In the genomic region with DNA sequence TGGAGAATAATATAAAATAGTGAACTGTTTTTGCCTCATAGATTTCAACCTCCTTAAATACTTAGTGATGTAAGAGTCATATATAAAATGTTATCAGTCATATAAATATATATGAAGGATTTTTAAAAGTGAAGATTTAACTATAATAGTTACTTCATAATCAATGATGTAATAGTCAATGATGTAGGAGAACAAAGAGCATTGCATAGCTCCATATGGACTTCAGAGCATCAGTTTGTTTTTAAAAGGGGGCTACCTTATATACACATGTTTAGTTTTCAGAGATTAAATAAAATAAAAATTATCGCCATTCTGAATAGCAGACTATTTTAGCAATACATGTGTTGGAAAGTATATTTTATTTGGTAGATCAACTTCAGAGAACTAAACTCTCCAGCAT, we compare ENCODE assay signal across 11 cellular contexts. TPM values are rescaled to one million over a fixed set of nuclear protein-coding genes. Genes with fewer than 3 reads are reported as not detected.
DNase-seq lines count a peak whose midpoint lies in the region; ATAC-seq and TF ChIP-seq lines count a peak whose summit lies in the region.
"Had no signal": no experiment of that assay in that cellular context is flagged by ENCODE, and none has a peak within 500 bp of the region (broad histone marks: within the 10 kb centered on the region; RNA-seq: fewer than 3 reads in every experiment).

No MANE protein-coding gene starts in this region.

- in situ Hi-C loops in HAP-1 (cut with MboI; ENCODE audit: low sequenced_read_pairs): no loop called here
- in situ Hi-C loops in astrocyte of the spinal cord (cut with HindIII; ENCODE audit: low sequenced_read_pairs): no loop called here

- DNase-seq in AG04450 (ENCODE audit: low read depth, low spot score) (no peak), HAP-1 (ENCODE audit: low spot score in 2 of 2) (no peak), astrocyte of the spinal cord (ENCODE audit: low read depth, low spot score) (no peak), anterior cingulate cortex (lab: John Stamatoyannopoulos, UW) (no peak), mucosa of descending colon (no peak), NCI-H2029 treated with DMSO at 0.1 percent for 48 hours (lab: John Stamatoyannopoulos, UW) (no peak)
- DNase-seq in activated T-cell treated with anti-CD3 and anti-CD28 coated beads, Interleukin-2, amount 50 U/mL, for 72 hours: no peak
- DNase-seq: hippocampal formation, NCI-H187 had no signal

- TF ChIP-seq CTCF in AG04450 (IDR thresholded peaks at IDR 0.05; ENCODE audit: low read depth, low read length) (no peak), astrocyte of the spinal cord (IDR thresholded peaks at IDR 0.05; ENCODE audit: low read depth, low read length) (no peak), mucosa of descending colon (IDR thresholded peaks at IDR 0.05) (no peak)

- no peaks in the 10 kb centered on the region for H3K9me3 Mint-ChIP-seq in activated T-cell treated with anti-CD3 and anti-CD28 coated beads, Interleukin-2, amount 50 U/mL, for 72 hours
- H3K9me3 Mint-ChIP-seq: stimulated activated naive CD8-positive, alpha-beta T cell treated with anti-CD3 and anti-CD28 coated beads, Interleukin-15, Interleukin-2, amounts not matched to agents 100 ng/mL and 50 ng/mL, for 24 hours had no signal

- H3K9me3 ChIP-seq in AG04450 (ENCODE audit: control insufficient read depth, insufficient read depth, low read length) (no peaks in the 10 kb centered on the region), HAP-1 (no peaks in the 10 kb centered on the region), muscle layer of colon (ENCODE audit: low read length) (no peaks in the 10 kb centered on the region), mucosa of descending colon (no peaks in the 10 kb centered on the region)

- H3K4me3 ChIP-seq in AG04450 (ENCODE audit: low read depth, low read length) (peak overlapping the region; percentile 76), HAP-1 (peak overlapping the region; percentile 46), astrocyte of the spinal cord (ENCODE audit: low read depth, low read length) (peak overlapping the region; percentile 81), muscle layer of colon (ENCODE audit: low read depth in 1 of 2, low read length in 2 of 2) (peak overlapping the region; percentile 76 to 93), mucosa of descending colon (no peak overlapping the region)

- H3K4me3 Mint-ChIP-seq in activated T-cell treated with anti-CD3 and anti-CD28 coated beads, Interleukin-2, amount 50 U/mL, for 72 hours: no peak overlapping the region

- no peaks in the 10 kb centered on the region for H3K27me3 ChIP-seq in AG04450 (ENCODE audit: control insufficient read depth, insufficient read depth, low read length)
- H3K27me3 ChIP-seq in HAP-1 (ENCODE audit: low read depth): no peaks in the 10 kb centered on the region
- no peaks in the 10 kb centered on the region for H3K27me3 ChIP-seq in muscle layer of colon (ENCODE audit: control insufficient read depth in 1 of 2, insufficient read depth in 2 of 2, low read length in 2 of 2)

- CTCF ChIA-PET in AG04450 (lab: Charles Lee): interaction anchor here (0.6 to 4.4 kb wide), 2 partner anchors 9 to 119 kb away, joined by 3 to 20 read pairs; no protein-coding TSS in a partner anchor

- H3K36me3 ChIP-seq in HAP-1 (replicated peaks): no peaks in the 10 kb centered on the region
- no peaks in the 10 kb centered on the region for H3K36me3 ChIP-seq in muscle layer of colon (ENCODE audit: insufficient read depth, low read length)
- H3K36me3 ChIP-seq in mucosa of descending colon (ENCODE audit: low read depth): no peaks in the 10 kb centered on the region

- ATAC-seq in activated T-cell treated with anti-CD3 and anti-CD28 coated beads, Interleukin-2, amount 50 U/mL, for 72 hours (replicated peaks in 1 of 2): no peak
- ATAC-seq in mucosa of descending colon: no peak

- peaks cover 4 to 7% of the 10 kb centered on the region in 2 donors for H3K36me3 Mint-ChIP-seq in activated T-cell treated with anti-CD3 and anti-CD28 coated beads, Interleukin-2, amount 50 U/mL, for 72 hours (ENCODE audit: insufficient read depth in 2 of 2)

- no peaks in the 10 kb centered on the region for H3K27me3 Mint-ChIP-seq in activated T-cell treated with anti-CD3 and anti-CD28 coated beads, Interleukin-2, amount 50 U/mL, for 72 hours (ENCODE audit: low read depth)
- H3K27me3 Mint-ChIP-seq: stimulated activated naive CD8-positive, alpha-beta T cell treated with anti-CD3 and anti-CD28 coated beads, Interleukin-15, Interleukin-2, amounts not matched to agents 100 ng/mL and 50 ng/mL, for 24 hours had no signal

- no peak overlapping the region for H3K27ac ChIP-seq in AG04450 (ENCODE audit: low read depth, low read length)
- no peak overlapping the region for H3K27ac ChIP-seq in muscle layer of colon (ENCODE audit: low read depth, low read length)

- POLR2A ChIA-PET in AG04450 (lab: Yijun Ruan, JAX): no interaction called here

- no peak overlapping the region for H3K27ac Mint-ChIP-seq in activated T-cell treated with anti-CD3 and anti-CD28 coated beads, Interleukin-2, amount 50 U/mL, for 72 hours

- H3K4me1 ChIP-seq in HAP-1: peaks cover 12% of the 10 kb centered on the region
- H3K4me1 ChIP-seq in muscle layer of colon (ENCODE audit: insufficient read depth, low read length): peaks cover 25% of the 10 kb centered on the region
- H3K4me1 ChIP-seq in mucosa of descending colon (ENCODE audit: low read depth): peaks cover 14% of the 10 kb centered on the region

- intact Hi-C loops in mucosa of descending colon (cut with DNase I, micrococcal nuclease): loop anchor here in 1 of 2 donors (5.0 kb wide), 1 partner anchor 71 kb away; a partner anchor contains a TSS

- H3K9ac ChIP-seq in muscle layer of colon (ENCODE audit: low read length): peak overlapping the region; percentile 17

- H3K4me1 Mint-ChIP-seq in activated T-cell treated with anti-CD3 and anti-CD28 coated beads, Interleukin-2, amount 50 U/mL, for 72 hours (ENCODE audit: low read depth): peaks cover 44% of the 10 kb centered on the region

RNA-seq across cellular contexts. Expression of a gene that starts 29.1 kb away (rescaled TPM):
- 27.3 and 34.1 TPM in 2 replicates for polyA plus RNA-seq in AG04450 (2011; rRNA removed)
- 58.1 and 74.4 TPM in 2 replicates for polyA minus RNA-seq in AG04450 (2011; rRNA and poly(A)+ RNA removed)
- total RNA-seq in activated T-cell treated with anti-CD3 and anti-CD28 coated beads, Interleukin-2, amount 50 U/mL, for 72 hours: 10 to 100 TPM; 36.0 to 38.3 TPM
- total RNA-seq in mucosa of descending colon: 10 to 100 TPM; 33.7 to 47.9 (median 46.9) TPM
